ENCODE assay signal across 7 cellular contexts in genomic region chr13:95480131-95480545, GRCh38.
DNase-seq lines count a peak whose midpoint lies in the region; ATAC-seq and TF ChIP-seq lines count a peak whose summit lies in the region.

No MANE protein-coding gene starts in this region.

- H3K36me3 ChIP-seq in stomach: no peaks in the 10 kb centered on the region

- H3K4me1 ChIP-seq in stomach: peaks cover 3 to 8% (median 5%) of the 10 kb centered on the region in 4 donors

- peaks cover 0 to 8% (median 2%) of the 10 kb centered on the region in 4 donors for H3K9me3 ChIP-seq in stomach

- TF ChIP-seq CTCF in omental fat pad (IDR thresholded peaks at IDR 0.05): no peak
- TF ChIP-seq CTCF in stomach (IDR thresholded peaks at IDR 0.05): no peak

- H3K4me3 ChIP-seq in stomach: no peak overlapping the region

- H3K27me3 ChIP-seq in stomach: no peaks in the 10 kb centered on the region

- DNase-seq in NOMO-1 treated with DMSO at 0.1 percent for 48 hours (lab: John Stamatoyannopoulos, UW; ENCODE audit: unreplicated experiment) (peak; percentile 97), omental fat pad (ENCODE audit: low spot score) (no peak), stomach (no peak), SHP77 treated with DMSO at 0.1 percent for 48 hours (lab: John Stamatoyannopoulos, UW) (no peak)

- ATAC-seq in GM19025 (IDR thresholded peaks at IDR 0.05; ENCODE audit: low read depth, unreplicated experiment): peak; percentile 59
- peak; percentile 82 for ATAC-seq in HG02610 (IDR thresholded peaks at IDR 0.05; ENCODE audit: unreplicated experiment)
- peak; percentile 72 for ATAC-seq in omental fat pad (ENCODE audit: low FRiP score)
- ATAC-seq in activated CD4-positive, CD25-positive, alpha-beta regulatory T cell treated with anti-CD3 and anti-CD28 coated beads, Interleukin-2, amount 50 U/mL, for 24 hours: no peak

- no peak overlapping the region for H3K27ac ChIP-seq in stomach

- whole genome bisulfite sequencing in stomach, 5 donors: 56 to 74% (median 62%) methylated on average over 7 of the region's 7 CpGs

- intact Hi-C loops in stomach (cut with DNase I; ENCODE audit: low total_unique reads): no loop called here

- TF ChIP-seq EP300 in stomach (IDR thresholded peaks at IDR 0.05): no peak

- TF ChIP-seq POLR2A in stomach (IDR thresholded peaks at IDR 0.05): no peak

Comparison
In these comparisons a context has a peak if more than half of its experiments do, and no peak if none do; other contexts are left out.
1. ATAC-seq: peak in GM19025 (single experiment), HG02610 (single experiment) and omental fat pad (single experiment); none in activated CD4-positive, CD25-positive, alpha-beta regulatory T cell treated with anti-CD3 and anti-CD28 coated beads, Interleukin-2, amount 50 U/mL, for 24 hours (0 of 2).